ENCODE assay signal across 10 cellular contexts in genomic region chr16:24645739-24646645, GRCh38.
DNase-seq lines count a peak whose midpoint lies in the region; ATAC-seq and TF ChIP-seq lines count a peak whose summit lies in the region.
"Had no signal": no experiment of that assay in that cellular context is flagged by ENCODE, and none has a peak within 500 bp of the region (broad histone marks: within the 10 kb centered on the region; RNA-seq: fewer than 3 reads in every experiment).

No MANE protein-coding gene starts in this region.

- no peaks in the 10 kb centered on the region for H3K4me1 Mint-ChIP-seq in activated T-cell treated with anti-CD3 and anti-CD28 coated beads, Interleukin-2, amount 50 U/mL, for 4 hours (ENCODE audit: low read depth)
- H3K4me1 Mint-ChIP-seq in WTC11 = no peaks in the 10 kb centered on the region

- H3K9me3 Mint-ChIP-seq in activated T-cell treated with anti-CD3 and anti-CD28 coated beads, Interleukin-2, amount 50 U/mL, for 4 hours = no peaks in the 10 kb centered on the region
- H3K9me3 Mint-ChIP-seq in WTC11 = no peaks in the 10 kb centered on the region
- H3K9me3 Mint-ChIP-seq: activated CD8-positive, alpha-beta T cell treated with anti-CD3 and anti-CD28 coated beads for 36 hours had no signal

- no peaks in the 10 kb centered on the region for H3K36me3 Mint-ChIP-seq in activated T-cell treated with anti-CD3 and anti-CD28 coated beads, Interleukin-2, amount 50 U/mL, for 4 hours (ENCODE audit: insufficient read depth)
- no peaks in the 10 kb centered on the region for H3K36me3 Mint-ChIP-seq in WTC11

- H3K36me3 ChIP-seq in body of pancreas (replicated peaks in 1 of 2; ENCODE audit: insufficient read depth in 1 of 2, low read depth in 2 of 2) (no peaks in the 10 kb centered on the region), kidney epithelial cell (ENCODE audit: control insufficient read depth, insufficient read depth, low read length) (no peaks in the 10 kb centered on the region)

- ATAC-seq in Right ventricle myocardium inferior (peak; percentile 39), body of pancreas (peak; percentile 60), WTC11 (no peak)
- ATAC-seq in activated T-cell treated with anti-CD3 and anti-CD28 coated beads, Interleukin-2, amount 50 U/mL, for 4 hours = no peak
- ATAC-seq: activated CD8-positive, alpha-beta T cell treated with anti-CD3 and anti-CD28 coated beads for 36 hours had no signal

- H3K27me3 Mint-ChIP-seq in activated T-cell treated with anti-CD3 and anti-CD28 coated beads, Interleukin-2, amount 50 U/mL, for 4 hours (ENCODE audit: low read depth) = peaks cover 13% of the 10 kb centered on the region
- no peaks in the 10 kb centered on the region for H3K27me3 Mint-ChIP-seq in WTC11 (ENCODE audit: low read depth)

- CTCF ChIA-PET in WTC11 (lab: Charles Lee) = no interaction called here

- TF ChIP-seq CTCF in body of pancreas (IDR thresholded peaks at IDR 0.05) (no peak), kidney epithelial cell (IDR thresholded peaks at IDR 0.05; ENCODE audit: insufficient read depth, low read length, poor library complexity, severe bottlenecking) (no peak), WTC11 (IDR thresholded peaks at IDR 0.05) (no peak)

- H3K4me3 ChIP-seq in body of pancreas = no peak overlapping the region
- H3K4me3 ChIP-seq in kidney epithelial cell (ENCODE audit: low read depth, low read length) = no peak overlapping the region

- no peaks in the 10 kb centered on the region for H3K9me3 ChIP-seq in body of pancreas

- 83 to 93% methylated on average over 4 to 5 of the region's 5 CpGs for WGBS in body of pancreas, 2 donors

- no peak for TF ChIP-seq POLR2A in body of pancreas (IDR thresholded peaks at IDR 0.05)

- no peak overlapping the region for H3K27ac ChIP-seq in body of pancreas

- POLR2A ChIA-PET in WTC11 (lab: Charles Lee) = no interaction called here

- no peaks in the 10 kb centered on the region for H3K4me1 ChIP-seq in body of pancreas

- no peaks in the 10 kb centered on the region for H3K27me3 ChIP-seq in body of pancreas
- H3K27me3 ChIP-seq in kidney epithelial cell (ENCODE audit: control insufficient read depth, insufficient read depth, low read length) = no peaks in the 10 kb centered on the region

- DNase-seq in Right ventricle myocardium inferior (ENCODE audit: missing footprints) = no peak
- no peak for DNase-seq in cardiac septum (ENCODE audit: low spot score)
- DNase-seq in body of pancreas = peak in 2 of 4 donors; percentile 14 to 45
- DNase-seq in kidney epithelial cell (ENCODE audit: low read depth) = peak; percentile 96
- no peak for DNase-seq in activated CD4-positive, alpha-beta T cell treated with anti-CD3 and anti-CD28 coated beads, Interleukin-2, amount 50 U/mL, for 1 hour
- DNase-seq in NCI-H774 (lab: John Stamatoyannopoulos, UW) = no peak
- DNase-seq in activated T-cell treated with anti-CD3 and anti-CD28 coated beads, Interleukin-2, amount 50 U/mL, for 4 hours = no peak
- DNase-seq in WTC11 (ENCODE audit: low spot score) = no peak
- DNase-seq: activated CD8-positive, alpha-beta T cell treated with anti-CD3 and anti-CD28 coated beads for 36 hours; NCI-H526 treated with DMSO at 0.1 percent for 48 hours had no signal

- intact Hi-C loops in Right ventricle myocardium inferior (cut with DNase I) = no loop called here
- intact Hi-C loops in cardiac septum (cut with DNase I) = no loop called here
- intact Hi-C loops in body of pancreas (cut with DNase I) = no loop called here

- no peak overlapping the region for H3K27ac Mint-ChIP-seq in WTC11
- H3K27ac Mint-ChIP-seq: activated CD8-positive, alpha-beta T cell treated with anti-CD3 and anti-CD28 coated beads for 36 hours had no signal

- H3K4me3 Mint-ChIP-seq in activated T-cell treated with anti-CD3 and anti-CD28 coated beads, Interleukin-2, amount 50 U/mL, for 4 hours = no peak overlapping the region
- no peak overlapping the region for H3K4me3 Mint-ChIP-seq in WTC11
- H3K4me3 Mint-ChIP-seq: activated CD8-positive, alpha-beta T cell treated with anti-CD3 and anti-CD28 coated beads for 36 hours had no signal

TF ChIP-seq in WTC11, 78 proteins besides CTCF, POLR2A, EP300 and RAD21:
- TF ChIP-seq KAT7 (CRISPR knock-in tag; IDR thresholded peaks at IDR 0.05; ENCODE audit: borderline replicate concordance) = no peak

Comparison
In these comparisons a context has a peak if more than half of its experiments do, and no peak if none do; other contexts are left out.
1. ATAC-seq: peak in Right ventricle myocardium inferior (single experiment) and body of pancreas (single experiment); none in activated T-cell treated with anti-CD3 and anti-CD28 coated beads, Interleukin-2, amount 50 U/mL, for 4 hours (0 of 2) and WTC11 (single experiment).